In the genomic region with DNA sequence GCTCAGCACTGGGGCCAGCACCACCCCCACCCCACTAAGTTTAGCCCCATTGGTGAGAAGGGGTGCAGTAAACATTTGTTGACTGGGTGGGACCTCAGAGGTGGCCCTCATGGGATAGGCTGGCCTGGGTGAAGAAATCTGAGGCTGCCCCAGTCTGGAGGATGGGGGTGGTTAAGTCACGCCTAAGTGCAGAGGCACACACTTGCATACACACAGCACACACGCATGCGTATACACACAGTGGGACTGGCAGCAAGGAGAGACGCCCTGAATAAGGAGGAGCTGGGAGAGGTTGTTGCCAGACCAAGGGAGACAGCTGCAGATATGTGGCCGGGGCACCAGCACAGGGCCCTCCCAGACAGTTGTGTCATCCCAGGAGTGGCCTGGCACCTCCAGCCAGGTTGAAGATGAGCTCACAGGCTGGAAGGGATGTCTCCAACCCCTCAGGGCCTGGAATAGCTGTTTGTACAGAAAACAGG, we compare ENCODE assay signal across 9 cellular contexts. TPM values are rescaled to one million over a fixed set of nuclear protein-coding genes. Genes with fewer than 3 reads are reported as not detected.
DNase-seq lines count a peak whose midpoint lies in the region; ATAC-seq, FAIRE-seq and TF ChIP-seq lines count a peak whose summit lies in the region.
"Had no signal": no experiment of that assay in that cellular context is flagged by ENCODE, and none has a peak within 500 bp of the region (broad histone marks: within the 10 kb centered on the region; RNA-seq: fewer than 3 reads in every experiment).

No MANE protein-coding gene starts in this region.

- H3K4me1 ChIP-seq in HUES6 (ENCODE audit: control insufficient read depth, insufficient read depth, low read length) (peaks cover 77% of the 10 kb centered on the region), breast epithelium (peaks cover 48 to 60% of the 10 kb centered on the region in 2 donors), keratinocyte (ENCODE audit: control insufficient read depth, extremely low read depth, insufficient read depth, low read length) (peaks cover 71% of the 10 kb centered on the region), suprapubic skin (peaks cover 92% of the 10 kb centered on the region)

- WGBS in suprapubic skin: 32% methylated on average over 3 of the region's 5 CpGs

- H3K27me3 ChIP-seq in HUES6 (ENCODE audit: control insufficient read depth, insufficient read depth, low read length) (no peaks in the 10 kb centered on the region), breast epithelium (no peaks in the 10 kb centered on the region), keratinocyte (ENCODE audit: control insufficient read depth, extremely low read depth, insufficient read depth, low read length) (no peaks in the 10 kb centered on the region), suprapubic skin (no peaks in the 10 kb centered on the region)

- H3K36me3 ChIP-seq in HUES6 (ENCODE audit: control insufficient read depth, insufficient read depth, low read length): no peaks in the 10 kb centered on the region; the same call in 1 of the 2 replicates
- H3K36me3 ChIP-seq in breast epithelium: no peaks in the 10 kb centered on the region
- H3K36me3 ChIP-seq in keratinocyte (ENCODE audit: control insufficient read depth in 2 of 2, extremely low read depth in 1 of 2, insufficient read depth in 2 of 2, low read length in 2 of 2): peaks cover 0 to 6% of the 10 kb centered on the region in 2 experiments
- no peaks in the 10 kb centered on the region for H3K36me3 ChIP-seq in suprapubic skin

- CTCF ChIA-PET in activated naive CD4-positive, alpha-beta T cell treated with anti-CD3 and anti-CD28 coated beads for 36 hours (lab: Charles Lee): interaction anchor here (0.6 to 2.2 kb wide), 2 partner anchors 29 to 55 kb away, joined by 4 to 6 read pairs; no protein-coding TSS in a partner anchor

- no peak overlapping the region for H3K4me3 Mint-ChIP-seq in activated naive CD4-positive, alpha-beta T cell treated with anti-CD3 and anti-CD28 coated beads for 36 hours

- H3K27ac Mint-ChIP-seq in activated naive CD4-positive, alpha-beta T cell treated with anti-CD3 and anti-CD28 coated beads for 36 hours: no peak overlapping the region

- no peak overlapping the region for H2AFZ ChIP-seq in keratinocyte (ENCODE audit: control insufficient read depth, low read length)

- H3K4me3 ChIP-seq in HUES6 (ENCODE audit: low read depth, low read length) (peak overlapping the region; percentile 28; the same call in 1 of the 2 replicates), breast epithelium (peak overlapping the region in 1 of 3 donors; percentile 20), keratinocyte (ENCODE audit: control insufficient read depth in 2 of 3, extremely low read depth in 1 of 3, insufficient read depth in 2 of 3, low read depth in 1 of 3, low read length in 3 of 3) (no peak overlapping the region), suprapubic skin (no peak overlapping the region)

- peaks cover 7% of the 10 kb centered on the region for H3K9me1 ChIP-seq in keratinocyte (ENCODE audit: control insufficient read depth, extremely low read depth, insufficient read depth, low read length)

- FAIRE-seq in keratinocyte (lab: Jason Lieb, UNC): peak; percentile 74

- no peak for TF ChIP-seq EP300 in suprapubic skin (IDR thresholded peaks at IDR 0.05)

- peaks cover 92% of the 10 kb centered on the region for H3K79me2 ChIP-seq in keratinocyte (ENCODE audit: control insufficient read depth, insufficient read depth, low read length)

- H3K9ac ChIP-seq in HUES6 (ENCODE audit: low read length): peak overlapping the region; percentile 79
- H3K9ac ChIP-seq in keratinocyte (ENCODE audit: control insufficient read depth, extremely low read depth, insufficient read depth, low read length): peak overlapping the region; percentile 25

- peaks cover 37% of the 10 kb centered on the region for H3K27me3 Mint-ChIP-seq in activated naive CD4-positive, alpha-beta T cell treated with anti-CD3 and anti-CD28 coated beads for 36 hours (ENCODE audit: low read depth)

- H3K4me2 ChIP-seq in keratinocyte (ENCODE audit: control insufficient read depth, extremely low read depth, insufficient read depth, low read depth, low read length): peak overlapping the region; percentile 35

- no peaks in the 10 kb centered on the region for H3K36me3 Mint-ChIP-seq in activated naive CD4-positive, alpha-beta T cell treated with anti-CD3 and anti-CD28 coated beads for 36 hours (ENCODE audit: low read depth)

- peaks cover 24% of the 10 kb centered on the region for H4K20me1 ChIP-seq in keratinocyte (ENCODE audit: control insufficient read depth, extremely low read depth, insufficient read depth, low read length)

- no peak for ATAC-seq in HG03432 (IDR thresholded peaks at IDR 0.05; ENCODE audit: unreplicated experiment)
- ATAC-seq in HG02678 (IDR thresholded peaks at IDR 0.05; ENCODE audit: unreplicated experiment): no peak

- no peaks in the 10 kb centered on the region for H3K9me3 ChIP-seq in HUES6 (ENCODE audit: control insufficient read depth, insufficient read depth, low read depth, low read length)
- no peaks in the 10 kb centered on the region for H3K9me3 ChIP-seq in breast epithelium
- no peaks in the 10 kb centered on the region for H3K9me3 ChIP-seq in keratinocyte (ENCODE audit: control insufficient read depth, low read depth, low read length)
- H3K9me3 ChIP-seq in suprapubic skin: no peaks in the 10 kb centered on the region

- H3K27ac ChIP-seq in HUES6 (ENCODE audit: low read depth, low read length) (peak overlapping the region; percentile 89), breast epithelium (peak overlapping the region; percentile 71 to 93), keratinocyte (ENCODE audit: control insufficient read depth, insufficient read depth, low read length) (no peak overlapping the region), suprapubic skin (peak overlapping the region; percentile 25)

- dilution Hi-C loops in keratinocyte (cut with MboI; ENCODE audit: extremely low pct_ligation_motif_present, low sequenced_read_pairs): no loop called here

- no peak for TF ChIP-seq CTCF in breast epithelium (IDR thresholded peaks at IDR 0.05)
- no peak for TF ChIP-seq CTCF in keratinocyte (optimal IDR thresholded peaks at IDR 0.05 in 1 of 3, IDR thresholded peaks at IDR 0.05 in 1 of 3, conservative IDR thresholded peaks at IDR 0.05 in 1 of 3; ENCODE audit: extremely low read depth in 1 of 3, insufficient read depth in 2 of 3, low read length in 3 of 3)
- TF ChIP-seq CTCF in suprapubic skin (IDR thresholded peaks at IDR 0.05): no peak

- DNase-seq in breast epithelium (ENCODE audit: low spot score in 2 of 2) (peak in 1 of 2 donors; percentile 68), keratinocyte (ENCODE audit: low read depth, low spot score) (peak; percentile 92), suprapubic skin (ENCODE audit: low spot score in 2 of 2) (peak; percentile 66 to 83), C1 segment of cervical spinal cord (lab: John Stamatoyannopoulos, UW) (no peak)
- no peak for DNase-seq in activated naive CD4-positive, alpha-beta T cell treated with anti-CD3 and anti-CD28 coated beads for 36 hours

- no peaks in the 10 kb centered on the region for H3K9me3 Mint-ChIP-seq in activated naive CD4-positive, alpha-beta T cell treated with anti-CD3 and anti-CD28 coated beads for 36 hours

- H3K4me1 Mint-ChIP-seq in activated naive CD4-positive, alpha-beta T cell treated with anti-CD3 and anti-CD28 coated beads for 36 hours (ENCODE audit: low read depth): peaks cover 3% of the 10 kb centered on the region

- TF ChIP-seq POLR2A in breast epithelium (IDR thresholded peaks at IDR 0.05) (no peak), suprapubic skin (IDR thresholded peaks at IDR 0.05) (no peak)

- intact Hi-C loops in breast epithelium (cut with DNase I; ENCODE audit: low total_unique reads): loop anchor here (10.0 kb wide), 1 partner anchor 130 kb away; no protein-coding TSS in a partner anchor
- intact Hi-C loops in activated naive CD4-positive, alpha-beta T cell treated with anti-CD3 and anti-CD28 coated beads for 36 hours (cut with micrococcal nuclease): no loop called here

RNA-seq across cellular contexts. Expression of a gene that starts 3.0 kb away (rescaled TPM):
- total RNA-seq in breast epithelium (10 to 100 TPM; 13.6 to 38.7 (median 32.9) TPM), suprapubic skin (10 to 100 TPM; 26.5 to 39.2 (median 30.9) TPM)
- polyA plus RNA-seq in keratinocyte: 17.8 to 31.2 TPM (median 23.0 TPM) in 3 replicates
- 5.9 TPM for polyA plus RNA-seq in keratinocyte (2011; ENCODE audit: low read depth)
- 17.0 and 40.3 TPM in 2 replicates for polyA plus RNA-seq in keratinocyte (2011; cell fraction: cytosol; rRNA removed)
- 69.0 and 79.0 TPM in 2 replicates for polyA plus RNA-seq in keratinocyte (2011; cell fraction: nucleus; rRNA removed)
- polyA plus RNA-seq in keratinocyte (2012; ENCODE audit: low replicate concordance): 19.6 and 63.8 TPM in 2 replicates
- 11.9 to 55.2 TPM (median 18.5 TPM) in 3 replicates for polyA minus RNA-seq in keratinocyte
- polyA minus RNA-seq in keratinocyte (2011; cell fraction: cytosol; rRNA and poly(A)+ RNA removed): 51.2 TPM
- polyA minus RNA-seq in keratinocyte (2011; cell fraction: nucleus; rRNA and poly(A)+ RNA removed): 45.5 TPM in 2 replicates
- total RNA-seq in activated naive CD4-positive, alpha-beta T cell treated with anti-CD3 and anti-CD28 coated beads for 36 hours: under 1 TPM; 0.67 to 0.81 TPM

RNA-seq across cellular contexts. Expression of a gene that starts 35.6 kb away (rescaled TPM):
- total RNA-seq in breast epithelium: not detected
- not detected in 3 replicates for polyA plus RNA-seq in keratinocyte
- polyA plus RNA-seq in keratinocyte (2011; ENCODE audit: low read depth): not detected
- polyA plus RNA-seq in keratinocyte (2011; cell fraction: cytosol; rRNA removed): not detected in 2 replicates
- not detected in 2 replicates for polyA plus RNA-seq in keratinocyte (2011; cell fraction: nucleus; rRNA removed)
- polyA plus RNA-seq in keratinocyte (2012; ENCODE audit: low replicate concordance): 0.21 TPM in 1 of 2 replicates, not detected in the other
- not detected in 3 replicates for polyA minus RNA-seq in keratinocyte
- polyA minus RNA-seq in keratinocyte (2011; cell fraction: cytosol; rRNA and poly(A)+ RNA removed): not detected
- polyA minus RNA-seq in keratinocyte (2011; cell fraction: nucleus; rRNA and poly(A)+ RNA removed): not detected in 2 replicates
- total RNA-seq in suprapubic skin: not detected
- total RNA-seq in activated naive CD4-positive, alpha-beta T cell treated with anti-CD3 and anti-CD28 coated beads for 36 hours: not detected
- total RNA-seq: SK-MEL-5 had no signal

RNA-seq across cellular contexts. Expression of a gene that starts 47.4 kb away (rescaled TPM):
- total RNA-seq in breast epithelium: not detected
- polyA plus RNA-seq in keratinocyte: not detected in 3 replicates
- polyA plus RNA-seq in keratinocyte (2011; ENCODE audit: low read depth): not detected
- polyA plus RNA-seq in keratinocyte (2011; cell fraction: cytosol; rRNA removed): not detected in 2 replicates
- not detected in 2 replicates for polyA plus RNA-seq in keratinocyte (2011; cell fraction: nucleus; rRNA removed)
- polyA plus RNA-seq in keratinocyte (2012; ENCODE audit: low replicate concordance): not detected in 2 replicates
- polyA minus RNA-seq in keratinocyte: not detected in 3 replicates
- polyA minus RNA-seq in keratinocyte (2011; cell fraction: cytosol; rRNA and poly(A)+ RNA removed): not detected
- polyA minus RNA-seq in keratinocyte (2011; cell fraction: nucleus; rRNA and poly(A)+ RNA removed): not detected in 2 replicates
- total RNA-seq in suprapubic skin: not detected
- not detected for total RNA-seq in activated naive CD4-positive, alpha-beta T cell treated with anti-CD3 and anti-CD28 coated beads for 36 hours
- total RNA-seq: SK-MEL-5 had no signal

Comparison
In these comparisons a context has a peak if more than half of its experiments do, and no peak if none do; other contexts are left out.
1. DNase-seq: peak in keratinocyte (single experiment) and suprapubic skin (2 of 2); none in activated naive CD4-positive, alpha-beta T cell treated with anti-CD3 and anti-CD28 coated beads for 36 hours (single experiment) and C1 segment of cervical spinal cord (0 of 14).
2. RNA of a gene that starts 3.0 kb away (total RNA-seq): 26.5 to 39.2 TPM in suprapubic skin and 13.6 to 38.7 TPM in breast epithelium; 0.67 to 0.81 TPM in activated naive CD4-positive, alpha-beta T cell treated with anti-CD3 and anti-CD28 coated beads for 36 hours; every median in the first group is over 4 times any median in the second.